Comparison of ENCODE assay signal across 8 cellular contexts in genomic region chr9:35611230-35611797, GRCh38. TPM values are rescaled to one million over a fixed set of nuclear protein-coding genes. Genes with fewer than 3 reads are reported as not detected.
DNase-seq lines count a peak whose midpoint lies in the region; ATAC-seq and TF ChIP-seq lines count a peak whose summit lies in the region.

No MANE protein-coding gene starts in this region.

- intact Hi-C loops in OCI-LY7 (cut with micrococcal nuclease; ENCODE audit: unreplicated experiment): no loop called here
- intact Hi-C loops in gastrocnemius medialis (cut with DNase I; ENCODE audit: low total_unique reads): no loop called here

- H3K9me3 Mint-ChIP-seq in CD8-positive, alpha-beta memory T cell: no peaks in the 10 kb centered on the region

- H3K9me2 ChIP-seq in OCI-LY7 (ENCODE audit: insufficient read depth, low read length): no peaks in the 10 kb centered on the region

- peak overlapping the region; percentile 0; the same call in 1 of the 2 replicates for H3K4me2 ChIP-seq in OCI-LY7 (ENCODE audit: low read length)

- no peaks in the 10 kb centered on the region for H4K20me1 ChIP-seq in OCI-LY7 (ENCODE audit: insufficient read depth, low read length)

- DNase-seq in CD8-positive, alpha-beta memory T cell: peak; percentile 37 to 68 (median 44)
- DNase-seq in HAP-1 (ENCODE audit: low spot score in 2 of 2) (peak; percentile 22 to 67), OCI-LY7 (ENCODE audit: low spot score) (peak; percentile 74), cardiac muscle cell (ENCODE audit: low read depth in 1 of 2, low spot score in 1 of 2) (peak; percentile 56 to 58), gastrocnemius medialis (no peak), NK-92 (lab: John Stamatoyannopoulos, UW; ENCODE audit: unreplicated experiment) (no peak)
- peak; percentile 69 for DNase-seq in activated naive CD4-positive, alpha-beta T cell treated with Interleukin-2 at 50 U/mL for 16 hours

- no peak overlapping the region for H2AFZ ChIP-seq in OCI-LY7 (ENCODE audit: low read length)

- H3K79me2 ChIP-seq in OCI-LY7 (ENCODE audit: insufficient read depth, low read depth, low read length): peaks cover 9% of the 10 kb centered on the region

- no peaks in the 10 kb centered on the region for H3K27me3 ChIP-seq in CD8-positive, alpha-beta memory T cell (ENCODE audit: insufficient read depth, low read length, poor library complexity, severe bottlenecking)
- H3K27me3 ChIP-seq in HAP-1 (ENCODE audit: low read depth): peaks cover 9% of the 10 kb centered on the region; the same call in 1 of the 2 replicates
- peaks cover 18% of the 10 kb centered on the region for H3K27me3 ChIP-seq in cardiac muscle cell
- H3K27me3 ChIP-seq in gastrocnemius medialis: no peaks in the 10 kb centered on the region

- peak; percentile 27 to 30 for ATAC-seq in gastrocnemius medialis
- no peak for ATAC-seq in HG02870 (IDR thresholded peaks at IDR 0.05; ENCODE audit: unreplicated experiment)

- no peaks in the 10 kb centered on the region for H3K9me3 ChIP-seq in CD8-positive, alpha-beta memory T cell (ENCODE audit: low read length)
- H3K9me3 ChIP-seq in HAP-1 (no peaks in the 10 kb centered on the region), OCI-LY7 (ENCODE audit: low read length) (no peaks in the 10 kb centered on the region), cardiac muscle cell (ENCODE audit: low read depth) (no peaks in the 10 kb centered on the region), gastrocnemius medialis (no peaks in the 10 kb centered on the region)

- peak overlapping the region; percentile 3 to 84 (median 66) for H3K27ac Mint-ChIP-seq in CD8-positive, alpha-beta memory T cell

- H3K36me3 ChIP-seq in CD8-positive, alpha-beta memory T cell (ENCODE audit: insufficient read depth, low read length): peaks cover 11% of the 10 kb centered on the region
- peaks cover 5% of the 10 kb centered on the region for H3K36me3 ChIP-seq in HAP-1 (replicated peaks)
- peaks cover 76% of the 10 kb centered on the region for H3K36me3 ChIP-seq in OCI-LY7 (ENCODE audit: insufficient read depth, low read length)
- peaks cover 10% of the 10 kb centered on the region for H3K36me3 ChIP-seq in cardiac muscle cell
- peaks cover 0 to 9% of the 10 kb centered on the region in 2 donors for H3K36me3 ChIP-seq in gastrocnemius medialis

- BruUV-seq in OCI-LY7 (replicated peaks; lab: Mats Ljungman, UMichigan): no TSS peak

- H3K4me1 ChIP-seq in CD8-positive, alpha-beta memory T cell (ENCODE audit: insufficient read depth, low read length): peaks cover 11% of the 10 kb centered on the region
- peaks cover 6% of the 10 kb centered on the region for H3K4me1 ChIP-seq in HAP-1
- peaks cover 25% of the 10 kb centered on the region for H3K4me1 ChIP-seq in OCI-LY7 (ENCODE audit: insufficient read depth, low read length, poor library complexity, severe bottlenecking)
- peaks cover 1% of the 10 kb centered on the region for H3K4me1 ChIP-seq in cardiac muscle cell (ENCODE audit: low read depth)
- peaks cover 17 to 19% of the 10 kb centered on the region in 2 donors for H3K4me1 ChIP-seq in gastrocnemius medialis

- peaks cover 21 to 26% (median 26%) of the 10 kb centered on the region in 3 donors for H3K4me1 Mint-ChIP-seq in CD8-positive, alpha-beta memory T cell

- peak overlapping the region in 2 of 7 donors; percentile 61 to 67 for H3K4me3 Mint-ChIP-seq in CD8-positive, alpha-beta memory T cell

- H3K27ac ChIP-seq in CD8-positive, alpha-beta memory T cell (ENCODE audit: low read depth, low read length): no peak overlapping the region
- H3K27ac ChIP-seq in OCI-LY7 (ENCODE audit: low read depth, low read length, poor library complexity, severe bottlenecking) (no peak overlapping the region), cardiac muscle cell (no peak overlapping the region), gastrocnemius medialis (no peak overlapping the region)

- CTCF ChIA-PET in CD8-positive, alpha-beta memory T cell (lab: Charles Lee): interaction anchor here (0.8 to 14.7 kb wide), 29 partner anchors 8 to 494 kb away, joined by 3 to 200 read pairs (median 4); partner anchors contain the start of genes ARHGEF39, CCDC107, CREB3 and GBA2
- CTCF ChIA-PET in OCI-LY7 (lab: Charles Lee; ENCODE audit: unreplicated experiment): interaction anchor here (0.8 to 1.5 kb wide), 2 partner anchors 37 to 76 kb away, joined by 3 to 4 read pairs; no protein-coding TSS in a partner anchor

- peaks cover 0 to 36% (median 4%) of the 10 kb centered on the region in 3 donors for H3K36me3 Mint-ChIP-seq in CD8-positive, alpha-beta memory T cell

- POLR2A ChIA-PET in CD8-positive, alpha-beta memory T cell (lab: Charles Lee): interaction anchor here (1.2 to 1.6 kb wide), 3 partner anchors 9 to 47 kb away, joined by 4 to 5 read pairs (median 4); partner anchors contain the start of genes CCDC107 and RMRP
- POLR2A ChIA-PET in OCI-LY7 (lab: Charles Lee): interaction anchor here (0.7 to 1.0 kb wide), 3 partner anchors 8 to 35 kb away, joined by 3 to 5 read pairs (median 3); no protein-coding TSS in a partner anchor

- in situ Hi-C loops in HAP-1 (cut with MboI; ENCODE audit: low sequenced_read_pairs) (no loop called here), gastrocnemius medialis (cut with MboI; ENCODE audit: low sequenced_read_pairs in 4 of 4) (no loop called here)

- TF ChIP-seq POLR2A in gastrocnemius medialis (IDR thresholded peaks at IDR 0.05): no peak

- no peak overlapping the region for H3K4me3 ChIP-seq in CD8-positive, alpha-beta memory T cell (ENCODE audit: low read length)
- H3K4me3 ChIP-seq in HAP-1 (no peak overlapping the region), OCI-LY7 (ENCODE audit: low read depth, low read length, poor library complexity, severe bottlenecking) (no peak overlapping the region), cardiac muscle cell (no peak overlapping the region), gastrocnemius medialis (no peak overlapping the region)

- peaks cover 0 to 1% of the 10 kb centered on the region in 2 donors for H3K27me3 Mint-ChIP-seq in CD8-positive, alpha-beta memory T cell

- peak; percentile 84 for TF ChIP-seq CTCF in OCI-LY7 (conservative IDR thresholded peaks at IDR 0.05; ENCODE audit: low read length)
- peak; percentile 79 for TF ChIP-seq CTCF in cardiac muscle cell (IDR thresholded peaks at IDR 0.05; ENCODE audit: low read depth, low read length)
- TF ChIP-seq CTCF in gastrocnemius medialis (IDR thresholded peaks at IDR 0.05 in 4 of 5, conservative IDR thresholded peaks at IDR 0.05 in 1 of 5): peak in 4 of 5 experiments; percentile 31 to 67 (median 41)

RNA-seq across cellular contexts. Expression of gene TESK1, which starts 6.3 kb away (rescaled TPM):
- total RNA-seq in CD8-positive, alpha-beta memory T cell: 10 to 100 TPM; 44.2 to 46.8 TPM
- polyA plus RNA-seq in CD8-positive, alpha-beta memory T cell: 15.9 TPM
- 15.0 and 18.3 TPM in 2 replicates for total RNA-seq in OCI-LY7 (2014; rRNA removed; shearing (Covaris generic))
- 36.9 and 42.2 TPM in 2 replicates for total RNA-seq in OCI-LY7 (2022)
- 32.4 and 42.5 TPM in 2 replicates for total RNA-seq in cardiac muscle cell
- polyA plus RNA-seq in cardiac muscle cell: 30.3 and 30.8 TPM in 2 replicates
- 100 to 1,000 TPM in 1 of 4 donors, 10 to 100 TPM in 3; 48.1 to 108 (median 65.4) TPM for total RNA-seq in gastrocnemius medialis

RNA-seq across cellular contexts. Expression of gene CD72, which starts 6.9 kb away (rescaled TPM):
- total RNA-seq in CD8-positive, alpha-beta memory T cell: 1 to 10 TPM; 6.4 to 6.5 TPM
- 5.1 TPM for polyA plus RNA-seq in CD8-positive, alpha-beta memory T cell
- total RNA-seq in OCI-LY7 (2014; rRNA removed; shearing (Covaris generic)): 91.4 and 107 TPM in 2 replicates
- total RNA-seq in OCI-LY7 (2022) (63.0 and 67.6 TPM in 2 replicates), cardiac muscle cell (1.4 and 5.1 TPM in 2 replicates), gastrocnemius medialis (10 to 100 TPM in 1 of 4 donors, under 1 TPM in 3; 0.40 to 18.3 (median 0.68) TPM)
- 2.3 and 12.3 TPM in 2 replicates for polyA plus RNA-seq in cardiac muscle cell

RNA-seq across cellular contexts. Expression of gene SIT1, which starts 39.4 kb away (rescaled TPM):
- total RNA-seq in CD8-positive, alpha-beta memory T cell: 10 to 100 TPM; 43.1 TPM
- polyA plus RNA-seq in CD8-positive, alpha-beta memory T cell: 196 TPM
- 176 and 210 TPM in 2 replicates for total RNA-seq in OCI-LY7 (2014; rRNA removed; shearing (Covaris generic))
- total RNA-seq in OCI-LY7 (2022) (93.0 and 121 TPM in 2 replicates), cardiac muscle cell (not detected in 2 replicates), gastrocnemius medialis (not detected)
- 0.21 and 0.46 TPM in 2 replicates for polyA plus RNA-seq in cardiac muscle cell

RNA-seq across cellular contexts. Expression of gene RMRP, which starts 46.5 kb away (rescaled TPM):
- total RNA-seq in CD8-positive, alpha-beta memory T cell: over 10,000 TPM in 1 of 2 experiments, 1,000 to 10,000 TPM in 1; 7,718 to 11,549 TPM
- polyA plus RNA-seq in CD8-positive, alpha-beta memory T cell: not detected
- 21,739 and 26,575 TPM in 2 replicates for total RNA-seq in OCI-LY7 (2014; rRNA removed; shearing (Covaris generic))
- total RNA-seq in OCI-LY7 (2022) (4,033 and 12,624 TPM in 2 replicates), cardiac muscle cell (6,299 and 17,487 TPM in 2 replicates), gastrocnemius medialis (100 to 1,000 TPM; 115 to 715 (median 367) TPM)
- polyA plus RNA-seq in cardiac muscle cell: not detected in 2 replicates

RNA-seq across cellular contexts. Expression of gene CCDC107, which starts 46.8 kb away (rescaled TPM):
- total RNA-seq in CD8-positive, alpha-beta memory T cell: 10 to 100 TPM; 18.5 to 20.0 TPM
- 105 TPM for polyA plus RNA-seq in CD8-positive, alpha-beta memory T cell
- total RNA-seq in OCI-LY7 (2014; rRNA removed; shearing (Covaris generic)): 16.5 and 20.3 TPM in 2 replicates
- 10.0 and 11.4 TPM in 2 replicates for total RNA-seq in OCI-LY7 (2022)
- total RNA-seq in cardiac muscle cell: 26.5 and 29.3 TPM in 2 replicates
- 68.5 and 75.1 TPM in 2 replicates for polyA plus RNA-seq in cardiac muscle cell
- total RNA-seq in gastrocnemius medialis: 10 to 100 TPM; 21.9 to 45.3 (median 31.5) TPM

Comparison
In these comparisons a context has a peak if more than half of its experiments do, and no peak if none do; other contexts are left out.
1. DNase-seq: peak in CD8-positive, alpha-beta memory T cell (5 of 5), HAP-1 (2 of 2), OCI-LY7 (single experiment), activated naive CD4-positive, alpha-beta T cell treated with Interleukin-2 at 50 U/mL for 16 hours (single experiment) and cardiac muscle cell (2 of 2); none in gastrocnemius medialis (0 of 2) and NK-92 (single experiment).
2. RNA of gene SIT1, which starts 39.4 kb away (total RNA-seq): 93.0 to 210 TPM in OCI-LY7 and 43.1 TPM in CD8-positive, alpha-beta memory T cell; not detected in cardiac muscle cell and not detected in gastrocnemius medialis; every median in the first group is over 10 times any median in the second.
3. Peak in every context shown above with its lines, with median percentiles within 50 percentile points of each other: CTCF ChIP-seq.